Comparison of ENCODE assay signal across 1 cellular context in genomic region chr3:149657458-149657795, GRCh38.
TF ChIP-seq lines count a peak whose summit lies in the region.

No MANE protein-coding gene starts in this region.

TF ChIP-seq in HepG2, 621 proteins besides CTCF, POLR2A, EP300 and RAD21 (continued from another document):
- TF ChIP-seq PLSCR1 (CRISPR knock-in tag; IDR thresholded peaks at IDR 0.05; ENCODE audit: borderline replicate concordance) (0 out of 2 replicates have a peak, but pooled peaks have one; percentile 33), ZNF253 (CRISPR knock-in tag; IDR thresholded peaks at IDR 0.05; ENCODE audit: borderline replicate concordance) (peak; percentile 33; the same call in 1 of the 2 replicates), ZFP62 (CRISPR knock-in tag; IDR thresholded peaks at IDR 0.05) (no peak), SATB2 (CRISPR knock-in tag; IDR thresholded peaks at IDR 0.05) (no peak), MTF2 (CRISPR knock-in tag; IDR thresholded peaks at IDR 0.05; ENCODE audit: borderline replicate concordance) (no peak), ZBTB38 (CRISPR knock-in tag; IDR thresholded peaks at IDR 0.05) (0 out of 2 replicates have a peak, but pooled peaks have one; percentile 7), ZBTB8A (CRISPR knock-in tag; IDR thresholded peaks at IDR 0.05; ENCODE audit: borderline replicate concordance, low read depth) (0 out of 2 replicates have a peak, but pooled peaks have one; percentile 22), E2F1 (CRISPR knock-in tag; IDR thresholded peaks at IDR 0.05) (0 out of 2 replicates have a peak, but pooled peaks have one; percentile 1), ZNF740 (CRISPR knock-in tag; IDR thresholded peaks at IDR 0.05) (no peak), HDAC2 (CRISPR knock-in tag; IDR thresholded peaks at IDR 0.05) (peak; percentile 53; the same call in 1 of the 2 replicates), ZBTB42 (CRISPR knock-in tag; IDR thresholded peaks at IDR 0.05) (no peak), HOMEZ (CRISPR knock-in tag; IDR thresholded peaks at IDR 0.05; ENCODE audit: low read depth) (no peak), HIVEP1 (CRISPR knock-in tag; IDR thresholded peaks at IDR 0.05) (0 out of 2 replicates have a peak, but pooled peaks have one; percentile 8), IRF9 (CRISPR knock-in tag; IDR thresholded peaks at IDR 0.05; ENCODE audit: borderline replicate concordance) (0 out of 2 replicates have a peak, but pooled peaks have one; percentile 4), SRSF4 (IDR thresholded peaks at IDR 0.05; ENCODE audit: low read depth, low read length, poor library complexity, severe bottlenecking) (no peak), AGO2 (optimal IDR thresholded peaks at IDR 0.05; ENCODE audit: low read depth, low read length) (no peak), MTA1 (CRISPR knock-in tag; IDR thresholded peaks at IDR 0.05; ENCODE audit: borderline replicate concordance) (0 out of 2 replicates have a peak, but pooled peaks have one; percentile 1), ZNF263 (CRISPR knock-in tag; IDR thresholded peaks at IDR 0.05) (no peak; the same call in 1 of the 2 replicates), AGO1 (IDR thresholded peaks at IDR 0.05; ENCODE audit: low read depth, low read length, poor library complexity, severe bottlenecking) (peak; percentile 15), ZNF10 (CRISPR knock-in tag; IDR thresholded peaks at IDR 0.05; ENCODE audit: borderline replicate concordance, low read depth) (no peak), KAT7 (CRISPR knock-in tag; IDR thresholded peaks at IDR 0.05; ENCODE audit: borderline replicate concordance) (0 out of 2 replicates have a peak, but pooled peaks have one; percentile 91), TSC22D2 (CRISPR knock-in tag; IDR thresholded peaks at IDR 0.05; ENCODE audit: borderline replicate concordance) (0 out of 2 replicates have a peak, but pooled peaks have one; percentile 10), AFF4 (CRISPR knock-in tag; IDR thresholded peaks at IDR 0.05) (peak; percentile 59; the same call in 1 of the 2 replicates), NFATC3 (CRISPR knock-in tag; IDR thresholded peaks at IDR 0.05) (no peak), SSRP1 (CRISPR knock-in tag; IDR thresholded peaks at IDR 0.05) (no peak), ZNF230 (CRISPR knock-in tag; IDR thresholded peaks at IDR 0.05) (no peak), FOSL2 (CRISPR knock-in tag; IDR thresholded peaks at IDR 0.05) (0 out of 2 replicates have a peak, but pooled peaks have one; percentile 5), SOX13 (IDR thresholded peaks at IDR 0.05) (no peak), SOX13 (CRISPR knock-in tag; conservative IDR thresholded peaks at IDR 0.05 in 1 of 2, IDR thresholded peaks at IDR 0.05 in 1 of 2) (no peak), ZNF737 (CRISPR knock-in tag; IDR thresholded peaks at IDR 0.05; ENCODE audit: borderline replicate concordance) (0 out of 2 replicates have a peak, but pooled peaks have one; percentile 74), TFDP1 (CRISPR knock-in tag; IDR thresholded peaks at IDR 0.05; ENCODE audit: borderline replicate concordance) (0 out of 2 replicates have a peak, but pooled peaks have one; percentile 4), CC2D1A (CRISPR knock-in tag; IDR thresholded peaks at IDR 0.05) (0 out of 2 replicates have a peak, but pooled peaks have one; percentile 86), ZNF703 (CRISPR knock-in tag; IDR thresholded peaks at IDR 0.05; ENCODE audit: borderline replicate concordance) (0 out of 2 replicates have a peak, but pooled peaks have one; percentile 42), TMF1 (CRISPR knock-in tag; IDR thresholded peaks at IDR 0.05; ENCODE audit: low read depth) (peak; percentile 6; the same call in 1 of the 2 replicates), REST (IDR thresholded peaks at IDR 0.05; ENCODE audit: borderline replicate concordance in 1 of 2, low read depth in 1 of 2, low read length in 2 of 2) (no peak), ZNF598 (CRISPR knock-in tag; IDR thresholded peaks at IDR 0.05; ENCODE audit: borderline replicate concordance) (0 out of 2 replicates have a peak, but pooled peaks have one; percentile 0), NR0B2 (CRISPR knock-in tag; IDR thresholded peaks at IDR 0.05) (peak; percentile 70; the same call in 1 of the 2 replicates), ZBTB21 (CRISPR knock-in tag; IDR thresholded peaks at IDR 0.05) (0 out of 2 replicates have a peak, but pooled peaks have one; percentile 11)
